18 cellular contexts compared by ENCODE assay signal in genomic region chr16:90009172-90009899, GRCh38. TPM values are rescaled to one million over a fixed set of nuclear protein-coding genes. Genes with fewer than 3 reads are reported as not detected.
DNase-seq lines count a peak whose midpoint lies in the region; ATAC-seq and TF ChIP-seq lines count a peak whose summit lies in the region.
"Had no signal": no experiment of that assay in that cellular context is flagged by ENCODE, and none has a peak within 500 bp of the region (broad histone marks: within the 10 kb centered on the region; RNA-seq: fewer than 3 reads in every experiment).

No MANE protein-coding gene starts in this region.

- no peak for DNase-seq in CD4-positive, alpha-beta T cell
- no peak for DNase-seq in naive thymus-derived CD8-positive, alpha-beta T cell
- no peak for DNase-seq in right cardiac atrium
- DNase-seq in DMS 273 (lab: John Stamatoyannopoulos, UW; ENCODE audit: unreplicated experiment), result no peak
- DNase-seq in activated effector memory CD4-positive, alpha-beta T cell treated with anti-CD3 and anti-CD28 coated beads, Interleukin-2, amount 50 U/mL, for 16 hours, result no peak
- DNase-seq: DMS79, midbrain, NCI-H187 treated with DMSO at 0.1 percent for 48 hours, NCI-H526 treated with DMSO at 0.1 percent for 48 hours, PC-9 had no signal

- WGBS in right cardiac atrium, result 85% methylated on average over 22 of the region's 22 CpGs

- peak overlapping the region; percentile 74 for H3K27ac Mint-ChIP-seq in CD4-positive, alpha-beta T cell
- H3K27ac Mint-ChIP-seq in activated naive CD8-positive, alpha-beta T cell, result no peak overlapping the region
- peak overlapping the region in 9 of 10 donors; percentile 31 to 91 (median 73) for H3K27ac Mint-ChIP-seq in naive thymus-derived CD8-positive, alpha-beta T cell
- H3K27ac Mint-ChIP-seq: WTC11 had no signal

- no peaks in the 10 kb centered on the region for H3K27me3 Mint-ChIP-seq in CD4-positive, alpha-beta T cell
- no peaks in the 10 kb centered on the region for H3K27me3 Mint-ChIP-seq in activated naive CD8-positive, alpha-beta T cell
- no peaks in the 10 kb centered on the region for H3K27me3 Mint-ChIP-seq in naive thymus-derived CD8-positive, alpha-beta T cell

- no peaks in the 10 kb centered on the region for H3K9me3 ChIP-seq in CD4-positive, alpha-beta T cell (ENCODE audit: control insufficient read depth, low read length)
- no peaks in the 10 kb centered on the region for H3K9me3 ChIP-seq in right cardiac atrium (ENCODE audit: control insufficient read depth, low read length)
- H3K9me3 ChIP-seq: breast epithelium, HAP-1 had no signal

- no peaks in the 10 kb centered on the region for H3K27me3 ChIP-seq in CD4-positive, alpha-beta T cell (ENCODE audit: control insufficient read depth, insufficient read depth, low read length)
- H3K27me3 ChIP-seq in right cardiac atrium (ENCODE audit: control insufficient read depth, insufficient read depth), result no peaks in the 10 kb centered on the region
- H3K27me3 ChIP-seq: breast epithelium, hepatocyte had no signal

- peak; percentile 22 for ATAC-seq in CD4-positive, alpha-beta T cell (ENCODE audit: poor library complexity)
- ATAC-seq in GM18519 (IDR thresholded peaks at IDR 0.05; ENCODE audit: low FRiP score, unreplicated experiment), result peak; percentile 14
- no peak for ATAC-seq in naive thymus-derived CD8-positive, alpha-beta T cell
- ATAC-seq in HG03342 (IDR thresholded peaks at IDR 0.05; ENCODE audit: unreplicated experiment), result no peak
- ATAC-seq in right cardiac atrium, result no peak
- ATAC-seq: WTC11 had no signal

- no peaks in the 10 kb centered on the region for H3K9me3 Mint-ChIP-seq in CD4-positive, alpha-beta T cell
- H3K9me3 Mint-ChIP-seq in activated naive CD8-positive, alpha-beta T cell (ENCODE audit: low read depth), result no peaks in the 10 kb centered on the region
- H3K9me3 Mint-ChIP-seq in naive thymus-derived CD8-positive, alpha-beta T cell, result no peaks in the 10 kb centered on the region
- H3K9me3 Mint-ChIP-seq: WTC11 had no signal

- H3K4me1 ChIP-seq in right cardiac atrium (ENCODE audit: control insufficient read depth, insufficient read depth, low read length), result no peaks in the 10 kb centered on the region
- H3K4me1 ChIP-seq: breast epithelium, HAP-1 had no signal

- CTCF ChIA-PET in CD4-positive, alpha-beta T cell (lab: Charles Lee), result interaction anchor here (1.2 kb wide), 1 partner anchor 9 kb away, joined by 4 read pairs; the partner anchor contains the start of gene DBNDD1

- intact Hi-C loops in CD4-positive, alpha-beta T cell (cut with DNase I, micrococcal nuclease), result no loop called here
- intact Hi-C loops in right cardiac atrium (cut with DNase I), result no loop called here

- no peak overlapping the region for H3K4me3 ChIP-seq in right cardiac atrium (ENCODE audit: low read length)
- H3K4me3 ChIP-seq: breast epithelium, HAP-1, hepatocyte, PC-9 had no signal

- peaks cover 22% of the 10 kb centered on the region for H3K4me1 Mint-ChIP-seq in CD4-positive, alpha-beta T cell (ENCODE audit: low read depth)
- H3K4me1 Mint-ChIP-seq in activated naive CD8-positive, alpha-beta T cell (ENCODE audit: low read depth), result peaks cover 22% of the 10 kb centered on the region
- peaks cover 14 to 34% (median 26%) of the 10 kb centered on the region in 4 donors for H3K4me1 Mint-ChIP-seq in naive thymus-derived CD8-positive, alpha-beta T cell

- POLR2A ChIA-PET in CD4-positive, alpha-beta T cell (lab: Charles Lee), result interaction anchor here (0.8 to 1.3 kb wide), 3 partner anchors 10 to 73 kb away, joined by 3 to 14 read pairs (median 4); partner anchors contain the start of gene DBNDD1
- POLR2A ChIA-PET in naive thymus-derived CD8-positive, alpha-beta T cell (lab: Charles Lee), result interaction anchor here (1.3 to 1.7 kb wide), 3 partner anchors 9 to 36 kb away, joined by 3 to 5 read pairs (median 4); partner anchors contain the start of gene DBNDD1

- no peak for TF ChIP-seq CTCF in CD4-positive, alpha-beta T cell (IDR thresholded peaks at IDR 0.05)

- no peak overlapping the region for H3K27ac ChIP-seq in CD4-positive, alpha-beta T cell (ENCODE audit: low read depth, low read length)
- H3K27ac ChIP-seq in right cardiac atrium (ENCODE audit: low read length), result no peak overlapping the region
- H3K27ac ChIP-seq: breast epithelium, hepatocyte, HL-60, PC-9 had no signal

- H3K4me3 Mint-ChIP-seq in CD4-positive, alpha-beta T cell, result peak overlapping the region; percentile 87
- H3K4me3 Mint-ChIP-seq in activated naive CD8-positive, alpha-beta T cell, result peak overlapping the region; percentile 79
- H3K4me3 Mint-ChIP-seq in naive thymus-derived CD8-positive, alpha-beta T cell, result peak overlapping the region; percentile 78 to 91 (median 86)
- H3K4me3 Mint-ChIP-seq: WTC11 had no signal

- H3K36me3 Mint-ChIP-seq in CD4-positive, alpha-beta T cell (ENCODE audit: low read depth), result no peaks in the 10 kb centered on the region
- H3K36me3 Mint-ChIP-seq in activated naive CD8-positive, alpha-beta T cell, result no peaks in the 10 kb centered on the region
- H3K36me3 Mint-ChIP-seq in naive thymus-derived CD8-positive, alpha-beta T cell, result no peaks in the 10 kb centered on the region

RNA-seq across cellular contexts. Expression of gene DBNDD1, which starts 9.9 kb away (rescaled TPM):
- 1 to 10 TPM; 2.6 to 2.8 TPM for total RNA-seq in CD4-positive, alpha-beta T cell
- total RNA-seq in naive thymus-derived CD8-positive, alpha-beta T cell, result under 1 TPM; 0.57 to 0.99 TPM
- 1 to 10 TPM; 2.8 to 3.5 (median 3.3) TPM for polyA plus RNA-seq in naive thymus-derived CD8-positive, alpha-beta T cell
- total RNA-seq in right cardiac atrium, result 1 to 10 TPM; 1.7 to 2.5 (median 2.0) TPM
- 2.3 TPM for polyA plus RNA-seq in right cardiac atrium

Comparison
In these comparisons a context has a peak if more than half of its experiments do, and no peak if none do; other contexts are left out.
1. ATAC-seq: peak in CD4-positive, alpha-beta T cell (single experiment) and GM18519 (single experiment); none in naive thymus-derived CD8-positive, alpha-beta T cell (0 of 2), HG03342 (single experiment) and right cardiac atrium (0 of 2).
2. Peak in every context shown above with its lines, with median percentiles within 50 percentile points of each other: H3K4me3 Mint-ChIP-seq.